Comparison of ENCODE assay signal across 13 cellular contexts in the genomic region with DNA sequence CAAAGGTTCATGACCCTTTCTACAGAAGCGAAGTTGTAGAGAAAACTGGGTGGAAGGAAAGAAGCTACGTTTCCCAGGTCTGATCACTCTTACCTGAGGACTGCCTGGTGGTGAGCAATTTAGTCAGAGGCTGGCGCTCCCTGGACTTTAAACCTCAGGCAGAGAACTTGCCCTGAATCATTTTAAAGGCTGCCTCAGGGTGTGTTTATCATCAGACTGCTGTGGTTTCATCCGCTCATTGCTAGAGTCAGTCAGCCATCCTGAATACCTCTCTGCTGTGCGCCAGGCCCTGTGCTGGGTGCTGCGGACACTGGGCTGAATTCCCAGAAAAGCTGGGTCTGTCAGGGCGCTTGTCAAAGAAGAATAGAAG. TPM values are rescaled to one million over a fixed set of nuclear protein-coding genes. Genes with fewer than 3 reads are reported as not detected.
DNase-seq lines count a peak whose midpoint lies in the region; ATAC-seq and TF ChIP-seq lines count a peak whose summit lies in the region.
"Had no signal": no experiment of that assay in that cellular context is flagged by ENCODE, and none has a peak within 500 bp of the region (broad histone marks: within the 10 kb centered on the region; RNA-seq: fewer than 3 reads in every experiment).

No MANE protein-coding gene starts in this region.

- H3K27ac Mint-ChIP-seq in CD8-positive, alpha-beta memory T cell, result no peak overlapping the region
- H3K27ac Mint-ChIP-seq in nephron, result peak overlapping the region; percentile 71 to 96 (median 83)

- peaks cover 7 to 10% (median 8%) of the 10 kb centered on the region in 3 donors for H3K4me1 Mint-ChIP-seq in CD8-positive, alpha-beta memory T cell
- H3K4me1 Mint-ChIP-seq in nephron, result peaks cover 41% of the 10 kb centered on the region

- H3K4me3 ChIP-seq in CD8-positive, alpha-beta memory T cell (ENCODE audit: low read length), result no peak overlapping the region

- H3K27me3 ChIP-seq in CD8-positive, alpha-beta memory T cell (ENCODE audit: insufficient read depth, low read length, poor library complexity, severe bottlenecking), result peaks cover 9% of the 10 kb centered on the region

- peak overlapping the region in 4 of 7 donors; percentile 16 to 43 (median 31) for H3K4me3 Mint-ChIP-seq in CD8-positive, alpha-beta memory T cell
- peak overlapping the region; percentile 93 to 98 (median 96) for H3K4me3 Mint-ChIP-seq in nephron

- peaks cover 3 to 6% of the 10 kb centered on the region in 2 donors for H3K27me3 Mint-ChIP-seq in CD8-positive, alpha-beta memory T cell
- no peaks in the 10 kb centered on the region for H3K27me3 Mint-ChIP-seq in nephron (ENCODE audit: low read depth)

- peaks cover 9% of the 10 kb centered on the region for H3K4me1 ChIP-seq in CD8-positive, alpha-beta memory T cell (ENCODE audit: insufficient read depth, low read length)

- H3K27ac ChIP-seq in CD8-positive, alpha-beta memory T cell (ENCODE audit: low read depth, low read length), result no peak overlapping the region
- peak overlapping the region; percentile 96 for H3K27ac ChIP-seq in epithelial cell of prostate

- H3K9me3 ChIP-seq in CD8-positive, alpha-beta memory T cell (ENCODE audit: low read length), result no peaks in the 10 kb centered on the region

- no peak for DNase-seq in CD8-positive, alpha-beta memory T cell
- DNase-seq in NCI-H226 (peak; percentile 92), epithelial cell of prostate (ENCODE audit: low read depth, low spot score) (peak; percentile 81)
- no peak for DNase-seq in activated effector memory CD4-positive, alpha-beta T cell treated with Interleukin-2 at 50 U/mL for 16 hours
- no peak for DNase-seq in activated CD8-positive, alpha-beta memory T cell treated with anti-CD3 and anti-CD28 coated beads, Interleukin-2, amount 50 U/mL, for 4 hours
- DNase-seq: activated T-cell treated with anti-CD3 and anti-CD28 coated beads, Interleukin-2, amount 50 U/mL, for 1 hour; DMS153; erythroblast; OCI-M1 had no signal

- POLR2A ChIA-PET in CD8-positive, alpha-beta memory T cell (lab: Charles Lee), result no interaction called here

- no peaks in the 10 kb centered on the region for H3K9me3 Mint-ChIP-seq in CD8-positive, alpha-beta memory T cell
- no peaks in the 10 kb centered on the region for H3K9me3 Mint-ChIP-seq in nephron

- H3K36me3 Mint-ChIP-seq in CD8-positive, alpha-beta memory T cell, result peaks cover 0 to 2% (median 0%) of the 10 kb centered on the region in 3 donors
- H3K36me3 Mint-ChIP-seq in nephron (ENCODE audit: low read depth), result peaks cover 24% of the 10 kb centered on the region

- CTCF ChIA-PET in CD8-positive, alpha-beta memory T cell (lab: Charles Lee), result interaction anchor here (1.2 to 7.0 kb wide), 2 partner anchors 10 to 16 kb away, joined by 5 to 92 read pairs; no protein-coding TSS in a partner anchor

- ATAC-seq in HG03432 (IDR thresholded peaks at IDR 0.05; ENCODE audit: unreplicated experiment) (no peak), HG02938 (IDR thresholded peaks at IDR 0.05; ENCODE audit: unreplicated experiment) (no peak)

- no peaks in the 10 kb centered on the region for H3K36me3 ChIP-seq in CD8-positive, alpha-beta memory T cell (ENCODE audit: insufficient read depth, low read length)

- no peak for TF ChIP-seq CTCF in nephron (IDR thresholded peaks at IDR 0.05; ENCODE audit: unreplicated experiment in 3 of 3)

RNA-seq across cellular contexts. Expression of a gene that starts 2.7 kb away (rescaled TPM):
- total RNA-seq in CD8-positive, alpha-beta memory T cell, result under 1 TPM; 0.24 to 0.38 TPM
- 0.98 TPM for polyA plus RNA-seq in CD8-positive, alpha-beta memory T cell

RNA-seq across cellular contexts. Expression of a gene that starts 32.0 kb away (rescaled TPM):
- 10 to 100 TPM; 71.1 to 73.5 TPM for total RNA-seq in CD8-positive, alpha-beta memory T cell
- 31.7 TPM for polyA plus RNA-seq in CD8-positive, alpha-beta memory T cell

RNA-seq across cellular contexts. Expression of a gene that starts 38.1 kb away (rescaled TPM):
- total RNA-seq in CD8-positive, alpha-beta memory T cell, result 1 to 10 TPM; 1.2 to 1.5 TPM
- polyA plus RNA-seq in CD8-positive, alpha-beta memory T cell, result not detected
- total RNA-seq: pulmonary artery endothelial cell had no signal

Comparison
In these comparisons a context has a peak if more than half of its experiments do, and no peak if none do; other contexts are left out.
1. DNase-seq: peak in NCI-H226 (single experiment) and epithelial cell of prostate (single experiment); none in CD8-positive, alpha-beta memory T cell (0 of 5), activated effector memory CD4-positive, alpha-beta T cell treated with Interleukin-2 at 50 U/mL for 16 hours (single experiment) and activated CD8-positive, alpha-beta memory T cell treated with anti-CD3 and anti-CD28 coated beads, Interleukin-2, amount 50 U/mL, for 4 hours (single experiment).
2. H3K27ac Mint-ChIP-seq: peak in nephron (3 of 3); none in CD8-positive, alpha-beta memory T cell (0 of 8).